Comparison of ENCODE assay signal across 9 cellular contexts in genomic region chr1:21319447-21320407, GRCh38. TPM values are rescaled to one million over a fixed set of nuclear protein-coding genes. Genes with fewer than 3 reads are reported as not detected.
DNase-seq lines count a peak whose midpoint lies in the region; ATAC-seq and TF ChIP-seq lines count a peak whose summit lies in the region.
"Had no signal": no experiment of that assay in that cellular context is flagged by ENCODE, and none has a peak within 500 bp of the region (broad histone marks: within the 10 kb centered on the region; RNA-seq: fewer than 3 reads in every experiment).

No MANE protein-coding gene starts in this region.

- H3K4me3 Mint-ChIP-seq in activated naive CD8-positive, alpha-beta T cell, result no peak overlapping the region

- H3K4me3 ChIP-seq in HCT116 (replicated peaks in 1 of 2; ENCODE audit: low read depth in 1 of 2, low read length in 2 of 2), result no peak overlapping the region
- no peak overlapping the region for H3K4me3 ChIP-seq in hepatocyte
- no peak overlapping the region for H3K4me3 ChIP-seq in smooth muscle cell

- no peak overlapping the region for H3K27ac ChIP-seq in HCT116 (ENCODE audit: low read depth, low read length)
- peak overlapping the region; percentile 91 for H3K27ac ChIP-seq in hepatocyte
- peak overlapping the region; percentile 94 for H3K27ac ChIP-seq in smooth muscle cell (ENCODE audit: low read depth)

- intact Hi-C loops in HCT116 (cut with micrococcal nuclease), result no loop called here

- TF ChIP-seq RAD21 in HCT116 (IDR thresholded peaks at IDR 0.05; ENCODE audit: low read depth), result no peak

- H3K9me3 ChIP-seq in HCT116 (ENCODE audit: control insufficient read depth in 1 of 2, insufficient read depth in 1 of 2, low read depth in 1 of 2, low read length in 2 of 2) (no peaks in the 10 kb centered on the region), hepatocyte (ENCODE audit: low read depth) (no peaks in the 10 kb centered on the region), smooth muscle cell (replicated peaks; ENCODE audit: low read depth) (no peaks in the 10 kb centered on the region)

- ATAC-seq in HCT116 (no peak), GM18868 (IDR thresholded peaks at IDR 0.05; ENCODE audit: unreplicated experiment) (no peak)

- H3K4me1 ChIP-seq in HCT116 (ENCODE audit: control insufficient read depth in 1 of 2, insufficient read depth in 2 of 2, low read length in 2 of 2) (peaks cover 33 to 56% of the 10 kb centered on the region in 2 experiments), hepatocyte (ENCODE audit: insufficient read depth) (peaks cover 79% of the 10 kb centered on the region), smooth muscle cell (ENCODE audit: low read depth) (peaks cover 67% of the 10 kb centered on the region)

- no peak overlapping the region for H2AFZ ChIP-seq in HCT116 (ENCODE audit: low read depth, low read length, poor library complexity, severe bottlenecking)
- no peak overlapping the region for H2AFZ ChIP-seq in hepatocyte
- H2AFZ ChIP-seq in smooth muscle cell (ENCODE audit: low read depth), result no peak overlapping the region

- H3K27me3 Mint-ChIP-seq in activated naive CD8-positive, alpha-beta T cell, result no peaks in the 10 kb centered on the region

- POLR2A ChIA-PET in HCT116 (lab: Charles Lee), result no interaction called here

- no peak for TF ChIP-seq POLR2A in HCT116 (IDR thresholded peaks at IDR 0.05; ENCODE audit: borderline replicate concordance, extremely low read depth, insufficient read depth, insufficient read length)

- H3K36me3 ChIP-seq in HCT116 (ENCODE audit: control insufficient read depth in 1 of 2, insufficient read depth in 2 of 2, low read length in 2 of 2) (no peaks in the 10 kb centered on the region), hepatocyte (replicated peaks; ENCODE audit: insufficient read depth, low read depth) (no peaks in the 10 kb centered on the region), smooth muscle cell (ENCODE audit: low read depth) (no peaks in the 10 kb centered on the region)

- CTCF ChIA-PET in HCT116 (lab: Charles Lee), result interaction anchor here (0.8 kb wide), 2 partner anchors 49 kb away, joined by 3 read pairs; no protein-coding TSS in a partner anchor

- TF ChIP-seq CTCF in HCT116 (IDR thresholded peaks at IDR 0.05 in 2 of 3, conservative IDR thresholded peaks at IDR 0.05 in 1 of 3; ENCODE audit: borderline replicate concordance in 1 of 3, insufficient read depth in 1 of 3, low read depth in 2 of 3, low read length in 2 of 3) (0 out of 6 replicates have a peak, but pooled peaks of 2 of the 3 experiments have one; percentile 3 to 13), hepatocyte (IDR thresholded peaks at IDR 0.05; ENCODE audit: poor library complexity) (no peak), smooth muscle cell (IDR thresholded peaks at IDR 0.05; ENCODE audit: borderline replicate concordance, insufficient read depth, poor library complexity, severe bottlenecking) (no peak)

- H4K20me1 ChIP-seq in HCT116 (ENCODE audit: insufficient read depth) (no peaks in the 10 kb centered on the region), hepatocyte (ENCODE audit: insufficient read depth, poor library complexity, severe bottlenecking) (no peaks in the 10 kb centered on the region), smooth muscle cell (ENCODE audit: low read depth) (no peaks in the 10 kb centered on the region)

- H3K4me1 Mint-ChIP-seq in activated naive CD8-positive, alpha-beta T cell (ENCODE audit: low read depth), result peaks cover 57% of the 10 kb centered on the region

- 41% methylated on average over 24 of the region's 24 CpGs for WGBS in hepatocyte (ENCODE audit: low lambda C conversion rate, missing lambda C conversion rate)
- 62% methylated on average over 24 of the region's 24 CpGs for WGBS in smooth muscle cell (ENCODE audit: low lambda C conversion rate)

- H3K27ac Mint-ChIP-seq in activated naive CD8-positive, alpha-beta T cell, result peak overlapping the region; percentile 78

- RAD21 ChIA-PET in HCT116 (lab: Charles Lee; ENCODE audit: low non-redundant PET in 1 of 2, low total read pairs in 2 of 2, uncharacterized antibody in 2 of 2, unreplicated experiment in 2 of 2), result no interaction called here

- BruUV-seq in HCT116 (replicated peaks; lab: Mats Ljungman, UMichigan), result no TSS peak

- no peaks in the 10 kb centered on the region for H3K9me2 ChIP-seq in HCT116 (ENCODE audit: insufficient read depth)
- no peaks in the 10 kb centered on the region for H3K9me2 ChIP-seq in hepatocyte (replicated peaks; ENCODE audit: insufficient read depth)

- H3K9ac ChIP-seq in HCT116 (ENCODE audit: low read length) (no peak overlapping the region), smooth muscle cell (ENCODE audit: low read depth) (peak overlapping the region; percentile 17)

- peaks cover 54% of the 10 kb centered on the region for H3F3A ChIP-seq in smooth muscle cell (ENCODE audit: low read depth)

- no peak overlapping the region for H3K4me2 ChIP-seq in HCT116 (ENCODE audit: low read length)
- H3K4me2 ChIP-seq in hepatocyte, result peak overlapping the region; percentile 65
- peak overlapping the region; percentile 74 for H3K4me2 ChIP-seq in smooth muscle cell

- no peaks in the 10 kb centered on the region for H3K27me3 ChIP-seq in HCT116 (ENCODE audit: insufficient read depth, low read length)
- no peaks in the 10 kb centered on the region for H3K27me3 ChIP-seq in hepatocyte
- no peaks in the 10 kb centered on the region for H3K27me3 ChIP-seq in smooth muscle cell (ENCODE audit: low read depth)

- peaks cover 8% of the 10 kb centered on the region for H3K36me3 Mint-ChIP-seq in activated naive CD8-positive, alpha-beta T cell

- H3K9me3 Mint-ChIP-seq in activated naive CD8-positive, alpha-beta T cell (ENCODE audit: low read depth), result no peaks in the 10 kb centered on the region

- peaks cover 55% of the 10 kb centered on the region for H3K79me2 ChIP-seq in HCT116 (ENCODE audit: insufficient read depth, low read length)
- peaks cover 75% of the 10 kb centered on the region for H3K79me2 ChIP-seq in hepatocyte
- peaks cover 43% of the 10 kb centered on the region for H3K79me2 ChIP-seq in smooth muscle cell (ENCODE audit: low read depth)

- no peak for DNase-seq in HCT116 (ENCODE audit: low read depth, low spot score)
- DNase-seq in hepatocyte (ENCODE audit: low spot score), result no peak
- no peak for DNase-seq in smooth muscle cell (lab: John Stamatoyannopoulos, UW; ENCODE audit: unreplicated experiment)
- no peak for DNase-seq in activated effector memory CD4-positive, alpha-beta T cell treated with Interleukin-2 at 50 U/mL for 16 hours
- DNase-seq in activated naive CD4-positive, alpha-beta T cell (lab: John Stamatoyannopoulos, UW), result no peak
- no peak for DNase-seq in NAMALWA (ENCODE audit: low spot score)
- DNase-seq: NCI-H146 had no signal

TF ChIP-seq in HCT116, 20 proteins besides CTCF, POLR2A, EP300 and RAD21:
- no peak for TF ChIP-seq ZFX (IDR thresholded peaks at IDR 0.05)
- no peak for TF ChIP-seq REST (IDR thresholded peaks at IDR 0.05; ENCODE audit: low read depth)
- no peak for TF ChIP-seq ATF3 (IDR thresholded peaks at IDR 0.05)
- no peak for TF ChIP-seq TCF7L2 (IDR thresholded peaks at IDR 0.05; ENCODE audit: borderline replicate concordance, extremely low read depth, insufficient read depth, insufficient read length)
- TF ChIP-seq SIN3A (IDR thresholded peaks at IDR 0.05; ENCODE audit: low read depth), result no peak
- TF ChIP-seq EGR1 (IDR thresholded peaks at IDR 0.05; ENCODE audit: low read depth), result no peak
- no peak for TF ChIP-seq JUND (IDR thresholded peaks at IDR 0.05)
- no peak for TF ChIP-seq CEBPB (IDR thresholded peaks at IDR 0.05; ENCODE audit: low read depth)
- TF ChIP-seq YY1 (IDR thresholded peaks at IDR 0.05; ENCODE audit: extremely low read depth, insufficient replicate concordance, low read depth, low read length), result no peak
- no peak for TF ChIP-seq MAX (IDR thresholded peaks at IDR 0.05)
- no peak for TF ChIP-seq ELF1 (IDR thresholded peaks at IDR 0.05; ENCODE audit: borderline replicate concordance, low read depth)
- TF ChIP-seq POLR2AphosphoS5 (IDR thresholded peaks at IDR 0.05; ENCODE audit: low read depth, low read length), result no peak
- no peak for TF ChIP-seq EZH2phosphoT487 (IDR thresholded peaks at IDR 0.05; ENCODE audit: borderline replicate concordance)
- TF ChIP-seq SP1 (IDR thresholded peaks at IDR 0.05; ENCODE audit: low read depth), result no peak

RNA-seq across cellular contexts. Expression of gene ECE1, which starts 29.5 kb away (rescaled TPM):
- total RNA-seq in HCT116 (2021; ENCODE audit: unreplicated experiment), result 66.8 TPM
- 64.9 and 72.0 TPM in 2 replicates for polyA plus RNA-seq in HCT116 (2012)
- 35.1 and 60.8 TPM in 2 replicates for total RNA-seq in hepatocyte
- 84.4 and 90.6 TPM in 2 replicates for polyA plus RNA-seq in hepatocyte
- total RNA-seq in smooth muscle cell, result 63.8 and 129 TPM in 2 replicates
- 101 and 108 TPM in 2 replicates for polyA plus RNA-seq in smooth muscle cell

Comparison
In these comparisons a context has a peak if more than half of its experiments do, and no peak if none do; other contexts are left out.
1. CTCF ChIP-seq: peak in HCT116 (2 of 3); none in hepatocyte (single experiment) and smooth muscle cell (single experiment).